8 cellular contexts compared by ENCODE assay signal in genomic region chr3:160754855-160755747, GRCh38. TPM values are rescaled to one million over a fixed set of nuclear protein-coding genes. Genes with fewer than 3 reads are reported as not detected.
A peak's percentile ranks its signal among the peaks of the same experiment; 100 is the strongest.
DNase-seq lines count a peak whose midpoint lies in the region; ATAC-seq, FAIRE-seq and TF ChIP-seq lines count a peak whose summit lies in the region.

No MANE protein-coding gene starts in this region.

- TF ChIP-seq CTCF in H1 (IDR thresholded peaks at IDR 0.05; ENCODE audit: control extremely low read depth in 1 of 3, insufficient read depth in 1 of 3, low read depth in 1 of 3, low read length in 3 of 3), result no peak

- no peaks in the 10 kb centered on the region for H3K9me3 ChIP-seq in H1 (ENCODE audit: insufficient read depth in 2 of 2, low read depth in 1 of 2, low read length in 1 of 2)

- no peak for TF ChIP-seq RAD21 in H1 (IDR thresholded peaks at IDR 0.05 in 1 of 2, conservative IDR thresholded peaks at IDR 0.05 in 1 of 2; ENCODE audit: low read depth in 2 of 2, low read length in 2 of 2)

- peak overlapping the region; percentile 90; the same call in 1 of the 2 replicates for H4K8ac ChIP-seq in H1 (ENCODE audit: extremely low read depth, insufficient read depth, low read length)

- peaks cover 30% of the 10 kb centered on the region for H3K23me2 ChIP-seq in H1 (ENCODE audit: low read depth, low read length)

- H2BK120ac ChIP-seq in H1 (replicated peaks; ENCODE audit: low read depth, low read length), result no peak overlapping the region

- peak overlapping the region; percentile 92; the same call in 1 of the 2 replicates for H3K18ac ChIP-seq in H1 (ENCODE audit: extremely low read depth, low read length)

- no peak overlapping the region for H2BK5ac ChIP-seq in H1 (ENCODE audit: low read depth, low read length)

- no peak overlapping the region for H2AK5ac ChIP-seq in H1 (ENCODE audit: low read depth, low read length)

- H2BK12ac ChIP-seq in H1 (ENCODE audit: low read depth, low read length), result no peak overlapping the region

- H3K9ac ChIP-seq in H1 (replicated peaks in 1 of 4; ENCODE audit: extremely low read depth in 1 of 4, low read depth in 3 of 4, low read length in 3 of 4), result peak overlapping the region in 3 of 4 experiments; percentile 62 to 75 (median 65); a peak in 6 of 7 replicates

- peak overlapping the region; percentile 79 for H2AFZ ChIP-seq in H1 (ENCODE audit: low read length)

- peak overlapping the region; percentile 5; the same call in 1 of the 2 replicates for H3K27ac ChIP-seq in H1 (ENCODE audit: low read depth, low read length)

- H3K79me2 ChIP-seq in H1 (ENCODE audit: control insufficient read depth in 1 of 2, insufficient read depth in 2 of 2, low read length in 2 of 2), result peaks cover 0 to 18% of the 10 kb centered on the region in 2 experiments; a peak in 2 of 4 replicates

- H2BK15ac ChIP-seq in H1 (ENCODE audit: low read length), result no peak overlapping the region

- H2BK20ac ChIP-seq in H1 (ENCODE audit: low read length), result no peak overlapping the region

- no peaks in the 10 kb centered on the region for H3K36me3 ChIP-seq in H1 (ENCODE audit: control insufficient read depth in 2 of 4, insufficient read depth in 4 of 4, low read length in 3 of 4)

- no peak overlapping the region for H4K91ac ChIP-seq in H1 (replicated peaks; ENCODE audit: insufficient read length, low read length)

- peak; percentile 91 for ATAC-seq in GM21390 (IDR thresholded peaks at IDR 0.05; ENCODE audit: unreplicated experiment)

- in situ Hi-C loops in Caki2 (cut with HindIII; ENCODE audit: low pct_unique_long_range_greater_than_20kb, low sequenced_read_pairs), result no loop called here

- no peak overlapping the region for H3K56ac ChIP-seq in H1 (replicated peaks; ENCODE audit: insufficient read length, low read depth, low read length)

- 2% methylated on average over 50 of the region's 85 CpGs; no CpG with 5 or more reads in 1 of the 2 experiments for WGBS in H1 (ENCODE audit: extremely low coverage in 1 of 2, insufficient coverage in 1 of 2, insufficient read length in 1 of 2, insufficient replicate concordance in 2 of 2, low coverage in 1 of 2, low lambda C conversion rate in 2 of 2, missing lambda C conversion rate in 1 of 2), 2 experiments

- H3K14ac ChIP-seq in H1 (ENCODE audit: insufficient read length), result no peak overlapping the region

- H4K5ac ChIP-seq in H1 (ENCODE audit: insufficient read length, low read depth, low read length), result no peak overlapping the region

- CTCF ChIA-PET in H1 (lab: Charles Lee; ENCODE audit: partially characterized antibody), result interaction anchor here (0.8 to 1.4 kb wide), 5 partner anchors 9 to 186 kb away, joined by 3 to 6 read pairs (median 5); no protein-coding TSS in a partner anchor

- peak; percentile 57 to 76 for TF ChIP-seq POLR2A in H1 (IDR thresholded peaks at IDR 0.05; ENCODE audit: control extremely low read depth in 1 of 2, low read depth in 2 of 2, low read length in 2 of 2)

- TF ChIP-seq EP300 in H1 (IDR thresholded peaks at IDR 0.05; ENCODE audit: borderline replicate concordance in 1 of 2, low read depth in 2 of 2, low read length in 2 of 2), result peak in 1 of 2 experiments; percentile 66; a peak in 1 of 3 replicates

- H3K4me1 ChIP-seq in H1 (replicated peaks in 1 of 4; ENCODE audit: control insufficient read depth in 3 of 4, insufficient read depth in 4 of 4, low read length in 3 of 4), result peaks cover 0 to 12% (median 6%) of the 10 kb centered on the region in 4 experiments; a peak in 6 of 7 replicates

- H3K23ac ChIP-seq in H1 (ENCODE audit: insufficient read length), result no peak overlapping the region

- H4K20me1 ChIP-seq in H1 (replicated peaks in 1 of 2; ENCODE audit: control insufficient read depth in 1 of 2, insufficient read depth in 2 of 2, low read length in 2 of 2), result peaks cover 0 to 1% of the 10 kb centered on the region in 2 experiments

- DNase-seq in Caki2 (ENCODE audit: low read depth), result peak; percentile 90
- DNase-seq in HTR-8/SVneo (ENCODE audit: insufficient read length, low spot score), result peak; percentile 86
- DNase-seq in NOMO-1 treated with dmso at 0.1 percent for 144 hours (lab: John Stamatoyannopoulos, UW; ENCODE audit: unreplicated experiment), result peak; percentile 97
- DNase-seq in activated CD8-positive, alpha-beta memory T cell treated with anti-CD3 and anti-CD28 coated beads, Interleukin-2, amount 50 U/mL, for 1 hour (ENCODE audit: extremely low read depth), result peak; percentile 70
- DNase-seq in H1 (ENCODE audit: low read depth in 1 of 2, low spot score in 2 of 2), result peak; percentile 72 to 83
- peak; percentile 97 for DNase-seq in mesenteric fat pad (ENCODE audit: low spot score)
- DNase-seq in stimulated activated CD8-positive, alpha-beta memory T cell treated with anti-CD3 and anti-CD28 coated beads, Interleukin-12 subunit alpha, Interleukin-12 subunit beta, amount 100 ng/mL, for 4 hours (ENCODE audit: low read depth), result peak; percentile 88

- peak overlapping the region; percentile 97 to 100 for H3K4me2 ChIP-seq in H1 (ENCODE audit: insufficient read depth in 1 of 2, low read depth in 2 of 2, low read length in 2 of 2)

- H3K4me3 ChIP-seq in H1 (ENCODE audit: extremely low read depth in 1 of 4, insufficient read depth in 2 of 4, low read depth in 3 of 4, low read length in 4 of 4), result peak overlapping the region; percentile 83 to 91 (median 88)

- FAIRE-seq in HTR-8/SVneo (lab: Jason Lieb, UNC), result peak; percentile 79
- no peak for FAIRE-seq in H1 (lab: Jason Lieb, UNC)

- H3K4ac ChIP-seq in H1 (replicated peaks; ENCODE audit: insufficient read length, low read depth, low read length), result no peak overlapping the region

- 0 out of 2 replicates have a peak, but pooled peaks cover 2% of the 10 kb centered on the region for H3K79me1 ChIP-seq in H1 (ENCODE audit: low read depth, low read length)

- POLR2A ChIA-PET in H1 (lab: Charles Lee; ENCODE audit: partially characterized antibody), result interaction anchor here (0.8 to 2.3 kb wide), 7 partner anchors 11 to 189 kb away, joined by 3 to 5 read pairs (median 3); partner anchors contain the start of gene KPNA4

- H3K27me3 ChIP-seq in H1 (replicated peaks in 1 of 4; ENCODE audit: control insufficient read depth in 3 of 4, extremely low read depth in 1 of 4, insufficient read depth in 3 of 4, low read length in 3 of 4), result peaks cover 5 to 30% (median 19%) of the 10 kb centered on the region in 4 experiments; a peak in 6 of 7 replicates

TF ChIP-seq in H1, 55 proteins besides CTCF, POLR2A, EP300 and RAD21 (continues in another document):
- TF ChIP-seq SIN3A (conservative IDR thresholded peaks at IDR 0.05 in 1 of 2, IDR thresholded peaks at IDR 0.05 in 1 of 2; ENCODE audit: low read depth in 1 of 2, low read length in 2 of 2), result peak in 1 of 2 experiments; percentile 46; a peak in 1 of 4 replicates
- TF ChIP-seq SIX5 (IDR thresholded peaks at IDR 0.05; ENCODE audit: low read depth, low read length), result no peak
- TF ChIP-seq BCL11A (IDR thresholded peaks at IDR 0.05; ENCODE audit: low read depth in 2 of 2, low read length in 2 of 2), result no peak
- no peak for TF ChIP-seq CBX8 (IDR thresholded peaks at IDR 0.05; ENCODE audit: borderline replicate concordance, low read depth, low read length)
- peak; percentile 45 for TF ChIP-seq ASH2L (IDR thresholded peaks at IDR 0.05; ENCODE audit: low read length)
- TF ChIP-seq ATF3 (IDR thresholded peaks at IDR 0.05; ENCODE audit: insufficient read depth, low read depth, low read length), result no peak
- TF ChIP-seq KDM1A (IDR thresholded peaks at IDR 0.05; ENCODE audit: borderline replicate concordance, low read length), result no peak
- TF ChIP-seq SAP30 (IDR thresholded peaks at IDR 0.05; ENCODE audit: insufficient read depth, insufficient replicate concordance, low read length), result no peak
- no peak for TF ChIP-seq NRF1 (IDR thresholded peaks at IDR 0.05; ENCODE audit: low read depth, low read length)
- TF ChIP-seq SP4 (IDR thresholded peaks at IDR 0.05; ENCODE audit: low read length), result no peak
- no peak for TF ChIP-seq HDAC6 (IDR thresholded peaks at IDR 0.05; ENCODE audit: low read depth, low read length)
- TF ChIP-seq SP2 (IDR thresholded peaks at IDR 0.05; ENCODE audit: low read length), result no peak
- TF ChIP-seq RBBP5 (IDR thresholded peaks at IDR 0.05; ENCODE audit: borderline replicate concordance, low read depth, low read length), result peak; percentile 75
- TF ChIP-seq CHD2 (IDR thresholded peaks at IDR 0.05; ENCODE audit: low read length), result peak; percentile 39; the same call in 1 of the 2 replicates
- no peak for TF ChIP-seq ATF2 (IDR thresholded peaks at IDR 0.05; ENCODE audit: low read length)
- TF ChIP-seq SUZ12 (IDR thresholded peaks at IDR 0.05; ENCODE audit: low read length), result no peak
- TF ChIP-seq SRF (IDR thresholded peaks at IDR 0.05; ENCODE audit: low read depth, low read length), result no peak

RNA-seq across cellular contexts. Expression of gene PPM1L, which starts 0.9 kb away (rescaled TPM):
- 0.06 and 1.2 TPM in 2 replicates for total RNA-seq in Caki2 (2014; rRNA removed; shearing (Covaris generic); ENCODE audit: low replicate concordance)
- total RNA-seq in H1 (2021; fragmentation: NEBNext Ultra II Directional; extraction: Animal tissue kit (Norgen Biotek cat#: 25700)), result 17.3 and 18.1 TPM in 2 replicates
- polyA plus RNA-seq in H1 (2011; rRNA removed), result 2.8 and 4.0 TPM in 2 replicates
- polyA plus RNA-seq in H1 (2011; cell fraction: cytosol; rRNA removed), result 3.3 TPM
- polyA plus RNA-seq in H1 (2011; cell fraction: nucleus; rRNA removed), result 8.7 TPM
- polyA plus RNA-seq in H1 (2012, experiment 1 of 2), result 3.1 to 5.7 TPM (median 5.1 TPM) in 4 replicates
- 0.60 TPM for polyA plus RNA-seq in H1 (2012, experiment 2 of 2)
- 7.0 TPM for polyA plus RNA-seq in H1 (2013, experiment 1 of 2)
- 7.8 TPM for polyA plus RNA-seq in H1 (2013, experiment 2 of 2)
- polyA minus RNA-seq in H1 (2011; rRNA and poly(A)+ RNA removed), result 29.3 and 31.2 TPM in 2 replicates
- 20.0 TPM for polyA minus RNA-seq in H1 (2011; cell fraction: cytosol; rRNA and poly(A)+ RNA removed)
- 50.4 TPM for polyA minus RNA-seq in H1 (2011; cell fraction: nucleus; rRNA and poly(A)+ RNA removed)
- 12.7 TPM for total RNA-seq in mesenteric fat pad

Comparison
In these comparisons a context has a peak if more than half of its experiments do, and no peak if none do; other contexts are left out.
1. Peak in every context shown above with its lines: DNase-seq, ATAC-seq, H3K4me3 ChIP-seq and H3K27ac ChIP-seq.